In genomic region chr11:118166641-118167040, GRCh38 we compare ENCODE assay signal across 34 cellular contexts. TPM values are rescaled to one million over a fixed set of nuclear protein-coding genes. Genes with fewer than 3 reads are reported as not detected.
"Had no signal": no experiment of that assay in that cellular context is flagged by ENCODE, and none has a peak within 500 bp of the region (broad histone marks: within the 10 kb centered on the region; RNA-seq: fewer than 3 reads in every experiment).

No MANE protein-coding gene starts in this region.

- H3K4me3 Mint-ChIP-seq: activated CD4-positive, alpha-beta memory T cell treated with anti-CD3 and anti-CD28 coated beads, Interleukin-2, amount 10 ng/mL, durations not matched to agents 7 days and 5 days; activated CD4-positive, alpha-beta T cell treated with anti-CD3 and anti-CD28 coated beads, Interleukin-2, amount 10 ng/mL, durations not matched to agents 7 days and 5 days; activated naive CD8-positive, alpha-beta T cell; activated T-cell treated with anti-CD3 and anti-CD28 coated beads, Interleukin-2, amount 50 U/mL, for 24 hours; activated T-cell treated with anti-CD3 and anti-CD28 coated beads, Interleukin-2, amount 50 U/mL, for 72 hours; dendritic cell treated with granulocyte-macrophage colony-stimulating factor and Interleukin-4, amounts not matched to agents 40 ng/mL and 50 ng/mL, for 4 days; endodermal cell; WTC11 had no signal

- H3K27me3 Mint-ChIP-seq: activated naive CD8-positive, alpha-beta T cell had no signal

- H3K27ac Mint-ChIP-seq: activated CD4-positive, alpha-beta memory T cell treated with anti-CD3 and anti-CD28 coated beads, Interleukin-2, amount 10 ng/mL, durations not matched to agents 7 days and 5 days; activated CD4-positive, alpha-beta T cell treated with anti-CD3 and anti-CD28 coated beads, Interleukin-2, amount 10 ng/mL, durations not matched to agents 7 days and 5 days; activated naive CD8-positive, alpha-beta T cell; activated T-cell treated with anti-CD3 and anti-CD28 coated beads, Interleukin-2, amount 50 U/mL, for 24 hours; activated T-cell treated with anti-CD3 and anti-CD28 coated beads, Interleukin-2, amount 50 U/mL, for 72 hours; dendritic cell treated with granulocyte-macrophage colony-stimulating factor and Interleukin-4, amounts not matched to agents 40 ng/mL and 50 ng/mL, for 4 days; WTC11 had no signal

- DNase-seq: activated CD4-positive, alpha-beta memory T cell treated with anti-CD3 and anti-CD28 coated beads, Interleukin-2, amount 10 ng/mL, durations not matched to agents 7 days and 5 days; activated CD4-positive, alpha-beta T cell treated with anti-CD3 and anti-CD28 coated beads for 1 hour; activated CD4-positive, alpha-beta T cell treated with anti-CD3 and anti-CD28 coated beads for 4 hours; activated CD4-positive, alpha-beta T cell treated with anti-CD3 and anti-CD28 coated beads, Interleukin-2, amount 10 ng/mL, durations not matched to agents 7 days and 5 days; activated CD4-positive, alpha-beta T cell treated with anti-CD3 and anti-CD28 coated beads, Interleukin-2, amount 50 U/mL, for 4 hours; activated CD8-positive, alpha-beta memory T cell treated with anti-CD3 and anti-CD28 coated beads, Interleukin-2, amount 50 U/mL, for 48 hours; activated effector memory CD4-positive, alpha-beta T cell treated with Interleukin-2 at 50 U/mL for 16 hours; activated gamma-delta T cell treated with Interleukin-2 at 50 U/mL for 16 hours; activated naive CD4-positive, alpha-beta T cell treated with anti-CD3 and anti-CD28 coated beads, Interleukin-2, amount 50 U/mL, for 16 hours; activated naive CD4-positive, alpha-beta T cell treated with Interleukin-2 at 50 U/mL for 16 hours; activated T-cell treated with anti-CD3 and anti-CD28 coated beads for 4 hours; activated T-cell treated with anti-CD3 and anti-CD28 coated beads, Interleukin-2, amount 50 U/mL, for 24 hours; activated T-cell treated with anti-CD3 and anti-CD28 coated beads, Interleukin-2, amount 50 U/mL, for 72 hours; amniotic stem cell; anterior cingulate cortex; central memory CD4-positive, alpha-beta T cell; cerebellar nuclear complex; dorsolateral prefrontal cortex; effector memory CD4-positive, alpha-beta T cell; erythroblast; gastrocnemius medialis; glutamatergic neuron; T-helper 2 cell had no signal

- H3K27ac ChIP-seq: body of pancreas, cardiac muscle cell, coronary artery, dorsolateral prefrontal cortex, esophagus muscularis mucosa, gastrocnemius medialis, VCaP had no signal

- H3K36me3 ChIP-seq: cardiac muscle cell, gastrocnemius medialis had no signal

- H3K9me3 ChIP-seq: body of pancreas, esophagus muscularis mucosa, gastrocnemius medialis had no signal

- ATAC-seq: activated T-cell treated with anti-CD3 and anti-CD28 coated beads, Interleukin-2, amount 50 U/mL, for 72 hours; body of pancreas; gastrocnemius medialis had no signal

- H3K9me3 Mint-ChIP-seq: activated CD4-positive, alpha-beta memory T cell treated with anti-CD3 and anti-CD28 coated beads, Interleukin-2, amount 10 ng/mL, durations not matched to agents 7 days and 5 days; activated CD4-positive, alpha-beta T cell treated with anti-CD3 and anti-CD28 coated beads, Interleukin-2, amount 10 ng/mL, durations not matched to agents 7 days and 5 days; activated T-cell treated with anti-CD3 and anti-CD28 coated beads, Interleukin-2, amount 50 U/mL, for 24 hours; activated T-cell treated with anti-CD3 and anti-CD28 coated beads, Interleukin-2, amount 50 U/mL, for 72 hours; dendritic cell treated with granulocyte-macrophage colony-stimulating factor and Interleukin-4, amounts not matched to agents 40 ng/mL and 50 ng/mL, for 4 days; endodermal cell; WTC11 had no signal

- H3K36me3 Mint-ChIP-seq: activated naive CD8-positive, alpha-beta T cell; WTC11 had no signal

- H3K27me3 ChIP-seq: body of pancreas, dorsolateral prefrontal cortex, foreskin keratinocyte, gastrocnemius medialis had no signal

- H3K4me3 ChIP-seq: body of pancreas, cardiac muscle cell, coronary artery, dorsolateral prefrontal cortex, esophagus muscularis mucosa, gastrocnemius medialis had no signal

RNA-seq across cellular contexts. Expression of gene SCN2B, which starts 9.8 kb away (rescaled TPM):
- total RNA-seq: activated CD4-positive, alpha-beta memory T cell treated with anti-CD3 and anti-CD28 coated beads, Interleukin-2, amount 10 ng/mL, durations not matched to agents 7 days and 5 days; activated CD4-positive, alpha-beta T cell treated with anti-CD3 and anti-CD28 coated beads, Interleukin-2, amount 10 ng/mL, durations not matched to agents 7 days and 5 days; activated T-cell treated with anti-CD3 and anti-CD28 coated beads, Interleukin-2, amount 50 U/mL, for 72 hours; T-helper 1 cell treated with Interleukin-12 subunit alpha and Interleukin-12 subunit beta and Interleukin-4 antibody, amounts not matched to agents 30 ng/mL and 1 ng/mL, for 36 hours had no signal

RNA-seq across cellular contexts. Expression of gene JAML, which starts 58.2 kb away (rescaled TPM):
- total RNA-seq: cardiac muscle cell, foreskin keratinocyte had no signal
- polyA plus RNA-seq: cardiac muscle cell, foreskin keratinocyte had no signal
